16 cellular contexts compared by ENCODE assay signal in the genomic region with DNA sequence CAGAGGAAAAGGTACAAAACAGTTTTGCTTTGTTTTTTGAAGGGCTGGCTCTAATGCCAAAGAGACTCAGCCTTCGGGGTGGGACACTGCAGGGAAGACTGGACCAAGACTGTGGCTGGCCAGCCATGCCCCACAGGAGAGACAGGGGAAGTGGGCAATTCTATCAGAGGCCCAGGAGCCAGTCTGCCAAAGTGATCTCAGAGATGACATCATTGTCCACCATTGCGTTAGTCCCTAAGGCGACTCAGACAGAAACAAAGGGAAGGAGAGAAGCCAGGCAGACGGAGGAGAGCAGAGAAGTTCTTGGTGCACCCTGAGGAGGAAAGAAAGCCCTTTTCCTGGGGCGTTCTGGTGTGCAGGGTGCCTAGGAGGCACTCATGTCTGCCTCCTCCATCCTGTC. TPM values are rescaled to one million over a fixed set of nuclear protein-coding genes. Genes with fewer than 3 reads are reported as not detected.
DNase-seq lines count a peak whose midpoint lies in the region; ATAC-seq, FAIRE-seq and TF ChIP-seq lines count a peak whose summit lies in the region.
"Had no signal": no experiment of that assay in that cellular context is flagged by ENCODE, and none has a peak within 500 bp of the region (broad histone marks: within the 10 kb centered on the region; RNA-seq: fewer than 3 reads in every experiment).

No MANE protein-coding gene starts in this region.

- H3K4me2 ChIP-seq in PC-3 (ENCODE audit: low read length), result no peak overlapping the region
- peak overlapping the region; percentile 10 for H3K4me2 ChIP-seq in fibroblast of lung (ENCODE audit: extremely low read depth, insufficient read depth, low read length)

- H3K9me3 ChIP-seq in PC-3 (ENCODE audit: low read length) (no peaks in the 10 kb centered on the region), fibroblast of lung (ENCODE audit: control insufficient read depth, insufficient read depth, low read depth, low read length) (no peaks in the 10 kb centered on the region)
- H3K9me3 ChIP-seq: sigmoid colon, testis had no signal

- POLR2A ChIA-PET in PC-3 (lab: Charles Lee; ENCODE audit: unreplicated experiment), result no interaction called here

- no peak overlapping the region for H2AFZ ChIP-seq in PC-3 (ENCODE audit: low read length)
- H2AFZ ChIP-seq in fibroblast of lung (ENCODE audit: low read length), result peak overlapping the region; percentile 49

- H3K27me3 ChIP-seq in PC-3 (ENCODE audit: low read length), result no peaks in the 10 kb centered on the region
- H3K27me3 ChIP-seq in fibroblast of lung (ENCODE audit: control insufficient read depth, insufficient read depth, low read length), result no peaks in the 10 kb centered on the region
- H3K27me3 ChIP-seq: sigmoid colon, testis had no signal

- no peak overlapping the region for H3K4me3 ChIP-seq in PC-3 (ENCODE audit: low read length)
- no peak overlapping the region for H3K4me3 ChIP-seq in fibroblast of lung (replicated peaks in 1 of 4; ENCODE audit: control extremely low read depth in 1 of 4, insufficient read depth in 1 of 4, low read depth in 3 of 4, low read length in 4 of 4)
- H3K4me3 ChIP-seq in skeletal muscle cell (ENCODE audit: low read depth, low read length), result no peak overlapping the region
- no peak overlapping the region for H3K4me3 ChIP-seq in coronary artery
- H3K4me3 ChIP-seq: GM12878, sigmoid colon, testis had no signal

- CTCF ChIA-PET in PC-3 (lab: Charles Lee), result no interaction called here

- no peak for FAIRE-seq in GM19239 (lab: Jason Lieb, UNC)
- FAIRE-seq: D721Med, GM12878 had no signal

- DNase-seq in DMS53 (lab: John Stamatoyannopoulos, UW) (peak; percentile 38), DMS53 treated with DMSO at 0.1 percent for 48 hours (lab: John Stamatoyannopoulos, UW; ENCODE audit: unreplicated experiment) (no peak), PC-3 (no peak), fibroblast of lung (ENCODE audit: low read depth in 2 of 2) (peak; percentile 40 to 58), skeletal muscle cell (ENCODE audit: low read depth) (peak; percentile 39), coronary artery (ENCODE audit: low spot score) (no peak), GM19239 (ENCODE audit: insufficient read length, low spot score) (no peak), NCI-H748 (lab: John Stamatoyannopoulos, UW; ENCODE audit: unreplicated experiment) (no peak)
- DNase-seq: amygdala, NCI-H345, SHP77, sigmoid colon, testis had no signal

- H3K36me3 ChIP-seq in PC-3 (ENCODE audit: low read depth, low read length), result no peaks in the 10 kb centered on the region
- H3K36me3 ChIP-seq in fibroblast of lung (ENCODE audit: control insufficient read depth, insufficient read depth, low read length), result no peaks in the 10 kb centered on the region
- H3K36me3 ChIP-seq: sigmoid colon had no signal

- TF ChIP-seq CTCF in PC-3 (conservative IDR thresholded peaks at IDR 0.05; ENCODE audit: low read depth, low read length), result no peak
- TF ChIP-seq CTCF in fibroblast of lung (conservative IDR thresholded peaks at IDR 0.05 in 1 of 2, IDR thresholded peaks at IDR 0.05 in 1 of 2; ENCODE audit: low read depth in 1 of 2, low read length in 2 of 2), result no peak
- TF ChIP-seq CTCF in coronary artery (IDR thresholded peaks at IDR 0.05), result no peak

- intact Hi-C loops in PC-3 (cut with micrococcal nuclease), result no loop called here

- H3K79me2 ChIP-seq in PC-3 (ENCODE audit: low read length) (no peaks in the 10 kb centered on the region), fibroblast of lung (ENCODE audit: control insufficient read depth, insufficient read depth, low read length) (no peaks in the 10 kb centered on the region)

- H3K27ac ChIP-seq in PC-3 (ENCODE audit: low read length), result no peak overlapping the region
- H3K27ac ChIP-seq in fibroblast of lung (ENCODE audit: insufficient read depth, low read length), result peak overlapping the region; percentile 66
- no peak overlapping the region for H3K27ac ChIP-seq in coronary artery
- H3K27ac ChIP-seq: 22Rv1, testis had no signal

- H4K20me1 ChIP-seq in PC-3 (ENCODE audit: low read length), result no peaks in the 10 kb centered on the region
- H4K20me1 ChIP-seq in fibroblast of lung (ENCODE audit: control insufficient read depth, extremely low read depth, insufficient read depth, low read length), result no peaks in the 10 kb centered on the region

- H3F3A ChIP-seq in PC-3 (ENCODE audit: low read length, unreplicated experiment), result no peaks in the 10 kb centered on the region

- ATAC-seq in PC-3, result peak; percentile 34; the same call in 1 of the 2 replicates
- ATAC-seq: GM12878 had no signal

- H3K9ac ChIP-seq in PC-3 (ENCODE audit: low read length) (no peak overlapping the region), fibroblast of lung (ENCODE audit: insufficient read depth, low read length) (no peak overlapping the region)

- H3K4me1 ChIP-seq in PC-3 (ENCODE audit: insufficient read depth, low read length), result peaks cover 17% of the 10 kb centered on the region
- peaks cover 18% of the 10 kb centered on the region for H3K4me1 ChIP-seq in fibroblast of lung (ENCODE audit: control insufficient read depth, extremely low read depth, insufficient read depth, low read length)

- BruUV-seq in PC-3 (replicated peaks; lab: Mats Ljungman, UMichigan), result no TSS peak

- H3K9me2 ChIP-seq in PC-3 (replicated peaks; ENCODE audit: low read length), result no peaks in the 10 kb centered on the region

RNA-seq across cellular contexts. Expression of a gene that starts 26.4 kb away (rescaled TPM):
- total RNA-seq in PC-3 (2014; rRNA removed) (not detected in 2 replicates), fibroblast of lung (not detected in 2 replicates)
- polyA plus RNA-seq in fibroblast of lung, result not detected in 2 replicates
- not detected in 2 replicates for polyA plus RNA-seq in fibroblast of lung (2012)
- not detected in 2 replicates for polyA minus RNA-seq in fibroblast of lung (ENCODE audit: low replicate concordance)
- total RNA-seq: GM12878, sigmoid colon had no signal
- polyA plus RNA-seq: GM12878, sigmoid colon had no signal

RNA-seq across cellular contexts. Expression of a gene that starts 44.7 kb away (rescaled TPM):
- not detected in 2 replicates for total RNA-seq in PC-3 (2014; rRNA removed)
- 4.5 and 4.9 TPM in 2 replicates for total RNA-seq in fibroblast of lung
- polyA plus RNA-seq in fibroblast of lung, result 2.8 and 13.9 TPM in 2 replicates
- polyA plus RNA-seq in fibroblast of lung (2012), result 5.7 and 39.6 TPM in 2 replicates
- 5.6 and 37.3 TPM in 2 replicates for polyA minus RNA-seq in fibroblast of lung (ENCODE audit: low replicate concordance)

Comparison
In these comparisons a context has a peak if more than half of its experiments do, and no peak if none do; other contexts are left out.
1. DNase-seq: peak in DMS53 (single experiment), fibroblast of lung (2 of 2) and skeletal muscle cell (single experiment); none in DMS53 treated with DMSO at 0.1 percent for 48 hours (single experiment), PC-3 (single experiment), coronary artery (single experiment), GM19239 (single experiment) and NCI-H748 (single experiment).